ENCODE assay signal across 14 cellular contexts in the genomic region with DNA sequence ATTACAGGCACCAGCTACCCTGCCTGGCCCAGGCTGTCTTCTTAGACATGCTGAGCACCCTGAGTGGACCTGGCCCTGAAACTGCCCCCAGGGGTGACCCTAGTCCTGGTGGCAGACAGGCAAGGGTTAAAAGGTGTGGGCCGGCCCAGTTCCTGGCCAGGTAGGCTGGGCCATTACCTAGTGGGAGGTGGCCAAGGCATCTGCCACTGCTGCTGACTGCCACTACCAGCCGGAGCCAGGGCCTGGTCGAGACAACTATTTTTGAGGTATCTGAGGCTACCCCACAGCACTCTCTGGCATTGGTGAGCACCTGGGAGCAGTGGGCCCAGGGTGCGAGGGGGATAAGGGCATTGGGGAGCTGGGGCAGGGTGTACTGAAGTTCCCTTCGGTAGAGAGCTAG. TPM values are rescaled to one million over a fixed set of nuclear protein-coding genes. Genes with fewer than 3 reads are reported as not detected.
DNase-seq lines count a peak whose midpoint lies in the region; ATAC-seq, FAIRE-seq and TF ChIP-seq lines count a peak whose summit lies in the region.
"Had no signal": no experiment of that assay in that cellular context is flagged by ENCODE, and none has a peak within 500 bp of the region (broad histone marks: within the 10 kb centered on the region; RNA-seq: fewer than 3 reads in every experiment).

A gene with protein sequence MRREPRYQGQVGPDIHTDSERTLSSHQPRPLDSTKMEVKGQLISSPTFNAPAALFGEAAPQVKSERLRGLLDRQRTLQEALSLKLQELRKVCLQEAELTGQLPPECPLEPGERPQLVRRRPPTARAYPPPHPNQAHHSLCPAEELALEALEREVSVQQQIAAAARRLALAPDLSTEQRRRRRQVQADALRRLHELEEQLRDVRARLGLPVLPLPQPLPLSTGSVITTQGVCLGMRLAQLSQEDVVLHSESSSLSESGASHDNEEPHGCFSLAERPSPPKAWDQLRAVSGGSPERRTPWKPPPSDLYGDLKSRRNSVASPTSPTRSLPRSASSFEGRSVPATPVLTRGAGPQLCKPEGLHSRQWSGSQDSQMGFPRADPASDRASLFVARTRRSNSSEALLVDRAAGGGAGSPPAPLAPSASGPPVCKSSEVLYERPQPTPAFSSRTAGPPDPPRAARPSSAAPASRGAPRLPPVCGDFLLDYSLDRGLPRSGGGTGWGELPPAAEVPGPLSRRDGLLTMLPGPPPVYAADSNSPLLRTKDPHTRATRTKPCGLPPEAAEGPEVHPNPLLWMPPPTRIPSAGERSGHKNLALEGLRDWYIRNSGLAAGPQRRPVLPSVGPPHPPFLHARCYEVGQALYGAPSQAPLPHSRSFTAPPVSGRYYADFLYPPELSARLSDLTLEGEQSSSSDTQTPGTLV (plus strand): TSS at position 206 of the 400 bp plus-strand sequence. CDS start 3,043 bp downstream, outside the sequence.

- H3K9me3 Mint-ChIP-seq in memory B cell = no peaks in the 10 kb centered on the region

- no peak for TF ChIP-seq CTCF in epithelial cell of esophagus (IDR thresholded peaks at IDR 0.05; ENCODE audit: insufficient read depth, low read depth, low read length, missing control alignments)

- no peaks in the 10 kb centered on the region for H3K27me3 Mint-ChIP-seq in memory B cell

- ATAC-seq in memory B cell (ENCODE audit: low read depth) (no peak), HG02981 (IDR thresholded peaks at IDR 0.05; ENCODE audit: unreplicated experiment) (no peak)
- ATAC-seq: activated CD8-positive, alpha-beta T cell treated with anti-CD3 and anti-CD28 coated beads, Interleukin-2, amount 10 ng/mL, durations not matched to agents 7 days and 5 days had no signal

- no peak within 1 kb of the TSS for H3K4me3 Mint-ChIP-seq in memory B cell
- H3K4me3 Mint-ChIP-seq: activated CD8-positive, alpha-beta T cell treated with anti-CD3 and anti-CD28 coated beads, Interleukin-2, amount 10 ng/mL, durations not matched to agents 7 days and 5 days had no signal

- no peaks in the 10 kb centered on the region for H3K36me3 Mint-ChIP-seq in memory B cell

- DNase-seq in NCI-H2029 (lab: John Stamatoyannopoulos, UW) (peak; percentile 16), NCI-H2029 treated with DMSO at 0.1 percent for 48 hours (lab: John Stamatoyannopoulos, UW) (no peak), epithelial cell of esophagus (ENCODE audit: low read depth) (peak; percentile 60), memory B cell (ENCODE audit: low spot score in 2 of 2) (no peak), ureter (ENCODE audit: low spot score) (no peak), RCC 7860 (ENCODE audit: low spot score) (no peak)
- DNase-seq in NK-92 treated with Interleukin-12 subunit alpha and Interleukin-12 subunit beta, amount 100 ng/mL, for 24 hours (lab: John Stamatoyannopoulos, UW) = no peak
- DNase-seq: activated CD8-positive, alpha-beta T cell treated with anti-CD3 and anti-CD28 coated beads, Interleukin-2, amount 10 ng/mL, durations not matched to agents 7 days and 5 days; adrenal gland; GF-D8; NCI-H2081; SK-N-SH had no signal

- H3K4me1 Mint-ChIP-seq in memory B cell = peaks cover 14% of the 10 kb centered on the region

- H3K4me3 ChIP-seq in epithelial cell of esophagus (ENCODE audit: low read length) = peak within 1 kb of the TSS; percentile 69
- H3K4me3 ChIP-seq: A549, adrenal gland had no signal

- H3K27ac Mint-ChIP-seq in memory B cell = peak within 1 kb of the TSS; percentile 38
- H3K27ac Mint-ChIP-seq: activated CD8-positive, alpha-beta T cell treated with anti-CD3 and anti-CD28 coated beads, Interleukin-2, amount 10 ng/mL, durations not matched to agents 7 days and 5 days had no signal

- no peak for FAIRE-seq in RCC 7860 (lab: Jason Lieb, UNC)
- FAIRE-seq: A549 had no signal

RNA-seq across cellular contexts. Expression of the gene that starts here (rescaled TPM):
- 16.9 TPM for total RNA-seq in ureter

Comparison
In these comparisons a context has a peak if more than half of its experiments do, and no peak if none do; other contexts are left out.
1. DNase-seq: peak in NCI-H2029 (single experiment) and epithelial cell of esophagus (single experiment); none in NCI-H2029 treated with DMSO at 0.1 percent for 48 hours (single experiment), memory B cell (0 of 2), ureter (single experiment), NK-92 treated with Interleukin-12 subunit alpha and Interleukin-12 subunit beta, amount 100 ng/mL, for 24 hours (single experiment) and RCC 7860 (single experiment).